12 cellular contexts compared by ENCODE assay signal in genomic region chr10:24255907-24256306, GRCh38. TPM values are rescaled to one million over a fixed set of nuclear protein-coding genes. Genes with fewer than 3 reads are reported as not detected.
A peak's percentile ranks its signal among the peaks of the same experiment; 100 is the strongest.
DNase-seq lines count a peak whose midpoint lies in the region; ATAC-seq, FAIRE-seq and TF ChIP-seq lines count a peak whose summit lies in the region.
"Had no signal": no experiment of that assay in that cellular context is flagged by ENCODE, and none has a peak within 500 bp of the region (broad histone marks: within the 10 kb centered on the region; RNA-seq: fewer than 3 reads in every experiment).

No MANE protein-coding gene starts in this region.

- H3K4me3 Mint-ChIP-seq in activated CD8-positive, alpha-beta T cell treated with anti-CD3 and anti-CD28 coated beads, Interleukin-2, amount 10 ng/mL, durations not matched to agents 7 days and 5 days: no peak overlapping the region
- H3K4me3 Mint-ChIP-seq: activated CD4-positive, alpha-beta memory T cell treated with anti-CD3 and anti-CD28 coated beads, Interleukin-2, amount 10 ng/mL, durations not matched to agents 7 days and 5 days; activated naive CD8-positive, alpha-beta T cell treated with anti-CD3 and anti-CD28 coated beads, Interleukin-2, amount 50 U/mL, for 24 hours had no signal

- ATAC-seq in activated CD8-positive, alpha-beta T cell treated with anti-CD3 and anti-CD28 coated beads, Interleukin-2, amount 10 ng/mL, durations not matched to agents 7 days and 5 days: no peak
- ATAC-seq in HG03108 (IDR thresholded peaks at IDR 0.05; ENCODE audit: unreplicated experiment) (no peak), GM18511 (IDR thresholded peaks at IDR 0.05; ENCODE audit: unreplicated experiment) (no peak)
- ATAC-seq: A549; activated naive CD8-positive, alpha-beta T cell treated with anti-CD3 and anti-CD28 coated beads, Interleukin-2, amount 50 U/mL, for 24 hours had no signal

- no peak for TF ChIP-seq CTCF in A673 (conservative IDR thresholded peaks at IDR 0.05; ENCODE audit: low read depth, low read length)
- no peak for TF ChIP-seq CTCF in LNCaP clone FGC (IDR thresholded peaks at IDR 0.05; ENCODE audit: control insufficient read depth, extremely low read depth, insufficient read depth)
- no peak for TF ChIP-seq CTCF in bronchial epithelial cell (IDR thresholded peaks at IDR 0.05; ENCODE audit: insufficient read depth, low read length, severe bottlenecking)

- CTCF ChIA-PET in A673 (lab: Charles Lee): interaction anchor here (0.6 kb wide), 1 partner anchor 32 kb away, joined by 14 read pairs; no protein-coding TSS in a partner anchor
- CTCF ChIA-PET in activated CD8-positive, alpha-beta T cell treated with anti-CD3 and anti-CD28 coated beads, Interleukin-2, amount 10 ng/mL, durations not matched to agents 7 days and 5 days (lab: Charles Lee): no interaction called here

- no TSS peak for BruUV-seq in A673 (replicated peaks; lab: Mats Ljungman, UMichigan)

- H3K9me3 ChIP-seq in A673 (ENCODE audit: low read depth, low read length, poor library complexity, severe bottlenecking): no peaks in the 10 kb centered on the region
- H3K9me3 ChIP-seq: A549 had no signal

- H3K27ac ChIP-seq in A673 (ENCODE audit: low read depth, low read length, poor library complexity, severe bottlenecking): no peak overlapping the region

- H3K36me3 Mint-ChIP-seq in activated CD8-positive, alpha-beta T cell treated with anti-CD3 and anti-CD28 coated beads, Interleukin-2, amount 10 ng/mL, durations not matched to agents 7 days and 5 days (ENCODE audit: low read depth): no peaks in the 10 kb centered on the region

- intact Hi-C loops in A673 (cut with micrococcal nuclease; ENCODE audit: unreplicated experiment): no loop called here

- peak; percentile 91 for FAIRE-seq in bronchial epithelial cell (lab: Jason Lieb, UNC)
- FAIRE-seq: A549, HTR-8/SVneo had no signal

- H3K4me3 ChIP-seq in A673 (ENCODE audit: low read depth, low read length, poor library complexity, severe bottlenecking) (no peak overlapping the region), LNCaP clone FGC (ENCODE audit: low read depth, low read length) (no peak overlapping the region), bronchial epithelial cell (ENCODE audit: low read depth, low read length) (peak overlapping the region; percentile 69)
- H3K4me3 ChIP-seq: A549 had no signal

- peaks cover 12% of the 10 kb centered on the region for H3K4me1 ChIP-seq in A673 (ENCODE audit: insufficient read depth, low read length, poor library complexity, severe bottlenecking)
- H3K4me1 ChIP-seq: A549 had no signal

- no peaks in the 10 kb centered on the region for H3K27me3 Mint-ChIP-seq in activated CD8-positive, alpha-beta T cell treated with anti-CD3 and anti-CD28 coated beads, Interleukin-2, amount 10 ng/mL, durations not matched to agents 7 days and 5 days (ENCODE audit: low read depth)

- no peak overlapping the region for H3K27ac Mint-ChIP-seq in activated CD8-positive, alpha-beta T cell treated with anti-CD3 and anti-CD28 coated beads, Interleukin-2, amount 10 ng/mL, durations not matched to agents 7 days and 5 days
- H3K27ac Mint-ChIP-seq: activated CD4-positive, alpha-beta memory T cell treated with anti-CD3 and anti-CD28 coated beads, Interleukin-2, amount 10 ng/mL, durations not matched to agents 7 days and 5 days; activated naive CD8-positive, alpha-beta T cell treated with anti-CD3 and anti-CD28 coated beads, Interleukin-2, amount 50 U/mL, for 24 hours had no signal

- no peaks in the 10 kb centered on the region for H3K36me3 ChIP-seq in A673 (ENCODE audit: insufficient read depth, low read length, poor library complexity, severe bottlenecking)
- no peaks in the 10 kb centered on the region for H3K36me3 ChIP-seq in bronchial epithelial cell (ENCODE audit: control insufficient read depth, insufficient read depth, low read length)

- H3K27me3 ChIP-seq in A673 (replicated peaks; ENCODE audit: insufficient read depth, low read depth, low read length, poor library complexity) (no peaks in the 10 kb centered on the region), bronchial epithelial cell (ENCODE audit: control insufficient read depth, insufficient read depth, low read length) (no peaks in the 10 kb centered on the region)

- DNase-seq in A673 (ENCODE audit: low spot score) (peak; percentile 34), LNCaP clone FGC (ENCODE audit: low read depth) (peak; percentile 57), bronchial epithelial cell (ENCODE audit: low read depth) (peak; percentile 98), kidney tubule cell (ENCODE audit: low spot score) (peak; percentile 73), AG20443 (ENCODE audit: low spot score) (no peak)
- DNase-seq in activated CD8-positive, alpha-beta T cell treated with anti-CD3 and anti-CD28 coated beads, Interleukin-2, amount 10 ng/mL, durations not matched to agents 7 days and 5 days: no peak
- DNase-seq: activated CD4-positive, alpha-beta memory T cell treated with anti-CD3 and anti-CD28 coated beads, Interleukin-2, amount 10 ng/mL, durations not matched to agents 7 days and 5 days; activated naive CD8-positive, alpha-beta T cell treated with anti-CD3 and anti-CD28 coated beads, Interleukin-2, amount 50 U/mL, for 24 hours had no signal

- H3K4me1 Mint-ChIP-seq in activated CD8-positive, alpha-beta T cell treated with anti-CD3 and anti-CD28 coated beads, Interleukin-2, amount 10 ng/mL, durations not matched to agents 7 days and 5 days (ENCODE audit: low read depth): no peaks in the 10 kb centered on the region
- H3K4me1 Mint-ChIP-seq: activated CD4-positive, alpha-beta memory T cell treated with anti-CD3 and anti-CD28 coated beads, Interleukin-2, amount 10 ng/mL, durations not matched to agents 7 days and 5 days; activated naive CD8-positive, alpha-beta T cell treated with anti-CD3 and anti-CD28 coated beads, Interleukin-2, amount 50 U/mL, for 24 hours had no signal

- POLR2A ChIA-PET in A673 (lab: Charles Lee; ENCODE audit: low non-redundant PET): no interaction called here
- POLR2A ChIA-PET in activated CD8-positive, alpha-beta T cell treated with anti-CD3 and anti-CD28 coated beads, Interleukin-2, amount 10 ng/mL, durations not matched to agents 7 days and 5 days (lab: Charles Lee): no interaction called here

- H3K9me3 Mint-ChIP-seq in activated CD8-positive, alpha-beta T cell treated with anti-CD3 and anti-CD28 coated beads, Interleukin-2, amount 10 ng/mL, durations not matched to agents 7 days and 5 days (ENCODE audit: insufficient read depth): no peaks in the 10 kb centered on the region
- H3K9me3 Mint-ChIP-seq: activated CD4-positive, alpha-beta memory T cell treated with anti-CD3 and anti-CD28 coated beads, Interleukin-2, amount 10 ng/mL, durations not matched to agents 7 days and 5 days had no signal

RNA-seq across cellular contexts. Expression of gene KIAA1217, which starts 47.0 kb away (rescaled TPM):
- total RNA-seq in A673 (2021) (76.2 and 94.1 TPM in 2 replicates), bronchial epithelial cell (3.4 and 4.9 TPM in 2 replicates)
- total RNA-seq in activated CD8-positive, alpha-beta T cell treated with anti-CD3 and anti-CD28 coated beads, Interleukin-2, amount 10 ng/mL, durations not matched to agents 7 days and 5 days: not detected

Comparison
In these comparisons a context has a peak if more than half of its experiments do, and no peak if none do; other contexts are left out.
1. DNase-seq: peak in A673 (single experiment), LNCaP clone FGC (single experiment), bronchial epithelial cell (single experiment) and kidney tubule cell (single experiment); none in activated CD8-positive, alpha-beta T cell treated with anti-CD3 and anti-CD28 coated beads, Interleukin-2, amount 10 ng/mL, durations not matched to agents 7 days and 5 days (single experiment) and AG20443 (single experiment).
2. RNA of gene KIAA1217, which starts 47.0 kb away (total RNA-seq): 76.2 to 94.1 TPM in A673; 3.4 to 4.9 TPM in bronchial epithelial cell and not detected in activated CD8-positive, alpha-beta T cell treated with anti-CD3 and anti-CD28 coated beads, Interleukin-2, amount 10 ng/mL, durations not matched to agents 7 days and 5 days; every median in the first group is over 10 times any median in the second.